In genomic region chr6:135451617-135452190, GRCh38 we compare ENCODE assay signal across 9 cellular contexts. TPM values are rescaled to one million over a fixed set of nuclear protein-coding genes. Genes with fewer than 3 reads are reported as not detected.
DNase-seq lines count a peak whose midpoint lies in the region; ATAC-seq and TF ChIP-seq lines count a peak whose summit lies in the region.
"Had no signal": no experiment of that assay in that cellular context is flagged by ENCODE, and none has a peak within 500 bp of the region (broad histone marks: within the 10 kb centered on the region; RNA-seq: fewer than 3 reads in every experiment).

No MANE protein-coding gene starts in this region.

- H3K27ac ChIP-seq in fibroblast of lung (ENCODE audit: insufficient read depth, low read length) = no peak overlapping the region
- H3K27ac ChIP-seq: SJCRH30 had no signal

- H3K9me3 ChIP-seq in fibroblast of lung (ENCODE audit: control insufficient read depth, insufficient read depth, low read depth, low read length) = no peaks in the 10 kb centered on the region
- H3K9me3 ChIP-seq: SJCRH30 had no signal

- no peaks in the 10 kb centered on the region for H3K36me3 ChIP-seq in fibroblast of lung (ENCODE audit: control insufficient read depth, insufficient read depth, low read length)

- H2AFZ ChIP-seq in fibroblast of lung (ENCODE audit: low read length) = no peak overlapping the region

- H3K27me3 ChIP-seq in fibroblast of lung (ENCODE audit: control insufficient read depth, insufficient read depth, low read length) = no peaks in the 10 kb centered on the region
- H3K27me3 ChIP-seq: SJCRH30 had no signal

- H3K4me3 ChIP-seq in fibroblast of lung (replicated peaks in 1 of 4; ENCODE audit: control extremely low read depth in 1 of 4, insufficient read depth in 1 of 4, low read depth in 3 of 4, low read length in 4 of 4) = no peak overlapping the region
- H3K4me3 ChIP-seq: SJCRH30 had no signal

- no peak overlapping the region for H3K4me2 ChIP-seq in fibroblast of lung (ENCODE audit: extremely low read depth, insufficient read depth, low read length)

- no peaks in the 10 kb centered on the region for H3K9me3 Mint-ChIP-seq in Calu3 (ENCODE audit: low read depth, unreplicated experiment)
- H3K9me3 Mint-ChIP-seq in stimulated activated naive B cell treated with anti-CD40 and anti-IgM and Interleukin-4, amounts not matched to agents 10 μg/mL and 1 μg/mL and 100 μg/mL, for 72 hours = no peaks in the 10 kb centered on the region

- intact Hi-C loops in Calu3 (cut with micrococcal nuclease; ENCODE audit: unreplicated experiment) = loop anchor here (5.0 kb wide), 1 partner anchor 866 kb away; no protein-coding TSS in a partner anchor

- no peak overlapping the region for H3K27ac Mint-ChIP-seq in Calu3 (ENCODE audit: unreplicated experiment)
- no peak overlapping the region for H3K27ac Mint-ChIP-seq in stimulated activated naive B cell treated with anti-CD40 and anti-IgM and Interleukin-4, amounts not matched to agents 10 μg/mL and 1 μg/mL and 100 μg/mL, for 72 hours

- no peaks in the 10 kb centered on the region for H3K79me2 ChIP-seq in fibroblast of lung (ENCODE audit: control insufficient read depth, insufficient read depth, low read length)

- H4K20me1 ChIP-seq in fibroblast of lung (ENCODE audit: control insufficient read depth, extremely low read depth, insufficient read depth, low read length) = no peaks in the 10 kb centered on the region

- no peaks in the 10 kb centered on the region for H3K27me3 Mint-ChIP-seq in Calu3 (ENCODE audit: unreplicated experiment)
- H3K27me3 Mint-ChIP-seq in stimulated activated naive B cell treated with anti-CD40 and anti-IgM and Interleukin-4, amounts not matched to agents 10 μg/mL and 1 μg/mL and 100 μg/mL, for 72 hours = no peaks in the 10 kb centered on the region

- TF ChIP-seq EP300 in Ishikawa (IDR thresholded peaks at IDR 0.05; ENCODE audit: borderline replicate concordance) = no peak

- TF ChIP-seq CTCF in Calu3 (IDR thresholded peaks at IDR 0.05; ENCODE audit: unreplicated experiment) = peak; percentile 20
- peak; percentile 25 to 49 for TF ChIP-seq CTCF in fibroblast of lung (conservative IDR thresholded peaks at IDR 0.05 in 1 of 2, IDR thresholded peaks at IDR 0.05 in 1 of 2; ENCODE audit: low read depth in 1 of 2, low read length in 2 of 2)

- no peak for ATAC-seq in GM18520 (IDR thresholded peaks at IDR 0.05; ENCODE audit: unreplicated experiment)
- no peak for ATAC-seq in stimulated activated naive B cell treated with anti-CD40 and anti-IgM and Interleukin-4, amounts not matched to agents 10 μg/mL and 1 μg/mL and 100 μg/mL, for 72 hours (replicated peaks)

- no TSS peak for BruUV-seq in Calu3 (replicated peaks; lab: Mats Ljungman, UMichigan)

- no peak overlapping the region for H3K9ac ChIP-seq in fibroblast of lung (ENCODE audit: insufficient read depth, low read length)

- no peak overlapping the region for H3K4me3 Mint-ChIP-seq in Calu3 (ENCODE audit: low read depth, unreplicated experiment)
- H3K4me3 Mint-ChIP-seq in stimulated activated naive B cell treated with anti-CD40 and anti-IgM and Interleukin-4, amounts not matched to agents 10 μg/mL and 1 μg/mL and 100 μg/mL, for 72 hours = no peak overlapping the region

- H3K36me3 Mint-ChIP-seq in Calu3 (ENCODE audit: insufficient read depth, unreplicated experiment) = no peaks in the 10 kb centered on the region
- peaks cover 11 to 15% of the 10 kb centered on the region in 2 donors for H3K36me3 Mint-ChIP-seq in stimulated activated naive B cell treated with anti-CD40 and anti-IgM and Interleukin-4, amounts not matched to agents 10 μg/mL and 1 μg/mL and 100 μg/mL, for 72 hours

- H3K4me1 ChIP-seq in fibroblast of lung (ENCODE audit: control insufficient read depth, extremely low read depth, insufficient read depth, low read length) = no peaks in the 10 kb centered on the region
- H3K4me1 ChIP-seq: SJCRH30 had no signal

- no peak for DNase-seq in Calu3
- peak; percentile 35 for DNase-seq in SK-N-DZ (ENCODE audit: low spot score)
- DNase-seq in fibroblast of lung (ENCODE audit: low read depth in 2 of 2) = peak; percentile 18 to 66
- peak; percentile 51 for DNase-seq in retina
- DNase-seq in stimulated activated naive B cell treated with anti-CD40 and anti-IgM and Interleukin-4, amounts not matched to agents 10 μg/mL and 1 μg/mL and 100 μg/mL, for 72 hours = no peak
- DNase-seq in occipital lobe (lab: John Stamatoyannopoulos, UW) = no peak

- H3K4me1 Mint-ChIP-seq in Calu3 (ENCODE audit: low read depth, unreplicated experiment) = no peaks in the 10 kb centered on the region
- H3K4me1 Mint-ChIP-seq in stimulated activated naive B cell treated with anti-CD40 and anti-IgM and Interleukin-4, amounts not matched to agents 10 μg/mL and 1 μg/mL and 100 μg/mL, for 72 hours = peaks cover 8 to 18% of the 10 kb centered on the region in 2 donors

- CTCF ChIA-PET in Calu3 (lab: Charles Lee) = no interaction called here

- TF ChIP-seq RAD21 in Ishikawa (IDR thresholded peaks at IDR 0.05; ENCODE audit: low read depth) = peak; percentile 60

TF ChIP-seq in Ishikawa, 13 proteins besides CTCF, POLR2A, EP300 and RAD21:
- TF ChIP-seq USF1 (IDR thresholded peaks at IDR 0.05) (no peak), TAF1 (IDR thresholded peaks at IDR 0.05; ENCODE audit: low read depth) (no peak), TCF12 (IDR thresholded peaks at IDR 0.05; ENCODE audit: low read depth) (no peak), ZBTB7A (IDR thresholded peaks at IDR 0.05; ENCODE audit: low read depth) (no peak)
- TF ChIP-seq, protein P1, sequence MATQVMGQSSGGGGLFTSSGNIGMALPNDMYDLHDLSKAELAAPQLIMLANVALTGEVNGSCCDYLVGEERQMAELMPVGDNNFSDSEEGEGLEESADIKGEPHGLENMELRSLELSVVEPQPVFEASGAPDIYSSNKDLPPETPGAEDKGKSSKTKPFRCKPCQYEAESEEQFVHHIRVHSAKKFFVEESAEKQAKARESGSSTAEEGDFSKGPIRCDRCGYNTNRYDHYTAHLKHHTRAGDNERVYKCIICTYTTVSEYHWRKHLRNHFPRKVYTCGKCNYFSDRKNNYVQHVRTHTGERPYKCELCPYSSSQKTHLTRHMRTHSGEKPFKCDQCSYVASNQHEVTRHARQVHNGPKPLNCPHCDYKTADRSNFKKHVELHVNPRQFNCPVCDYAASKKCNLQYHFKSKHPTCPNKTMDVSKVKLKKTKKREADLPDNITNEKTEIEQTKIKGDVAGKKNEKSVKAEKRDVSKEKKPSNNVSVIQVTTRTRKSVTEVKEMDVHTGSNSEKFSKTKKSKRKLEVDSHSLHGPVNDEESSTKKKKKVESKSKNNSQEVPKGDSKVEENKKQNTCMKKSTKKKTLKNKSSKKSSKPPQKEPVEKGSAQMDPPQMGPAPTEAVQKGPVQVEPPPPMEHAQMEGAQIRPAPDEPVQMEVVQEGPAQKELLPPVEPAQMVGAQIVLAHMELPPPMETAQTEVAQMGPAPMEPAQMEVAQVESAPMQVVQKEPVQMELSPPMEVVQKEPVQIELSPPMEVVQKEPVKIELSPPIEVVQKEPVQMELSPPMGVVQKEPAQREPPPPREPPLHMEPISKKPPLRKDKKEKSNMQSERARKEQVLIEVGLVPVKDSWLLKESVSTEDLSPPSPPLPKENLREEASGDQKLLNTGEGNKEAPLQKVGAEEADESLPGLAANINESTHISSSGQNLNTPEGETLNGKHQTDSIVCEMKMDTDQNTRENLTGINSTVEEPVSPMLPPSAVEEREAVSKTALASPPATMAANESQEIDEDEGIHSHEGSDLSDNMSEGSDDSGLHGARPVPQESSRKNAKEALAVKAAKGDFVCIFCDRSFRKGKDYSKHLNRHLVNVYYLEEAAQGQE (IDR thresholded peaks at IDR 0.05; ENCODE audit: low read depth) = no peak

RNA-seq across cellular contexts. Expression of gene AHI1, which starts 45.8 kb away (rescaled TPM):
- total RNA-seq in Calu3 (2022) = 18.0 and 19.8 TPM in 2 replicates
- polyA plus RNA-seq in SK-N-DZ (2014; cell fraction: cytosol; rRNA removed) = 7.4 and 12.5 TPM in 2 replicates
- 32.3 and 36.8 TPM in 2 replicates for polyA plus RNA-seq in SK-N-DZ (2014; cell fraction: nucleus; rRNA removed)
- 14.1 and 22.8 TPM in 2 replicates for total RNA-seq in fibroblast of lung
- 11.7 and 14.2 TPM in 2 replicates for polyA plus RNA-seq in fibroblast of lung
- 7.4 and 9.3 TPM in 2 replicates for polyA plus RNA-seq in fibroblast of lung (2012)
- polyA minus RNA-seq in fibroblast of lung (ENCODE audit: low replicate concordance) = 0.47 and 2.6 TPM in 2 replicates
- 40.6 TPM for total RNA-seq in occipital lobe

Comparison
In these comparisons a context has a peak if more than half of its experiments do, and no peak if none do; other contexts are left out.
1. DNase-seq: peak in SK-N-DZ (single experiment), fibroblast of lung (2 of 2) and retina (single experiment); none in Calu3 (single experiment), stimulated activated naive B cell treated with anti-CD40 and anti-IgM and Interleukin-4, amounts not matched to agents 10 μg/mL and 1 μg/mL and 100 μg/mL, for 72 hours (single experiment) and occipital lobe (single experiment).